ENCODE assay signal across 17 cellular contexts in the genomic region with DNA sequence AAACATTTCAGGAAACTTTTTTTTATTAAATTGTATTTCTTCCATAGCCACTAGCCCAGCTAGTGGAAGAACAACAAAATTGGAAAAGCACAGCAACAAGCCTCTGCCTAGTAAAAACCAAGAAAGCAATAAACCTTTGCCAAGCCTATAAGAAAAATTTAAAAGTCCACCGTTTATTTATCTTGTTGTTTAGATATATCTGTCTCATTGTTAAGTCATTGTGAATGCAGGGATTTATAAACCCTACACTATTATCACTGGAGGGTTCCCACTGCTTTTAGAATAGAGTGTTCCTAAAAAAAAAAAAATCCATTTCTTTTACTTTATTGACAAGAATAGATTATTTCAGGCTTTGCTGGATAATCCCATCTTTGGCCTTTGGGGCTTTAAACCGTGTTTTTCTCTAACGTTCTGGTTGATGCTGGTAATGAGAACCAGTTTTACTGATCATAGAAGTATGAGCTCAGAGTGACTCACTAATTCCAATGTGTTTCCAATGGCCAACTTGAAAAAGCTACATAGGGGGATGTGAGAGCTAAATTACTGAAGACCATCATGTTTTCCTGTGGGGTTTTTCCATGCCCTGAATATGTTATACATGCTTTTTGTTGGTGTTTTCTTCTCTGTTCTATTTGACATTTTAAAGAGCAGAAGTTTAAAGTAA.
DNase-seq lines count a peak whose midpoint lies in the region; ATAC-seq and TF ChIP-seq lines count a peak whose summit lies in the region.
"Had no signal": no experiment of that assay in that cellular context is flagged by ENCODE, and none has a peak within 500 bp of the region (broad histone marks: within the 10 kb centered on the region; RNA-seq: fewer than 3 reads in every experiment).

No MANE protein-coding gene starts in this region.

- no peaks in the 10 kb centered on the region for H3K9me3 ChIP-seq in SJSA1 (replicated peaks)
- H3K9me3 ChIP-seq in fibroblast of lung (ENCODE audit: control insufficient read depth, insufficient read depth, low read depth, low read length) = no peaks in the 10 kb centered on the region
- H3K9me3 ChIP-seq: BLaER1, gastrocnemius medialis had no signal

- TF ChIP-seq CTCF in fibroblast of lung (conservative IDR thresholded peaks at IDR 0.05 in 1 of 2, IDR thresholded peaks at IDR 0.05 in 1 of 2; ENCODE audit: low read depth in 1 of 2, low read length in 2 of 2) = no peak

- H3K79me2 ChIP-seq in fibroblast of lung (ENCODE audit: control insufficient read depth, insufficient read depth, low read length) = no peaks in the 10 kb centered on the region

- DNase-seq in EL (peak; percentile 62), SJSA1 (ENCODE audit: low read depth in 1 of 2, low spot score in 2 of 2) (peak in 1 of 2 experiments; percentile 62), fibroblast of lung (ENCODE audit: low read depth in 2 of 2) (peak; percentile 63 to 78), skeletal muscle cell (ENCODE audit: low read depth) (peak; percentile 47), hepatic stellate cell (ENCODE audit: low spot score) (no peak), HuH-7 (ENCODE audit: low spot score) (no peak)
- DNase-seq: activated CD4-positive, alpha-beta T cell treated with anti-CD3 and anti-CD28 coated beads, Interleukin-2, amount 50 U/mL, for 48 hours; cortex of kidney; DMS153; gastrocnemius medialis; KG1; NCI-H1417; right cardiac atrium; stimulated activated CD4-positive, alpha-beta T cell treated with anti-CD3 and anti-CD28 coated beads, Interleukin-4, amount 100 ng/mL, for 4 hours had no signal

- H3K9ac ChIP-seq in fibroblast of lung (ENCODE audit: insufficient read depth, low read length) = no peak overlapping the region
- H3K9ac ChIP-seq: BLaER1 had no signal

- H3K4me1 ChIP-seq in SJSA1 (replicated peaks) = peaks cover 22% of the 10 kb centered on the region
- peaks cover 3% of the 10 kb centered on the region for H3K4me1 ChIP-seq in fibroblast of lung (ENCODE audit: control insufficient read depth, extremely low read depth, insufficient read depth, low read length)
- H3K4me1 ChIP-seq: BLaER1, gastrocnemius medialis had no signal

- H3K36me3 ChIP-seq in SJSA1 (no peaks in the 10 kb centered on the region; the same call in 1 of the 2 replicates), fibroblast of lung (ENCODE audit: control insufficient read depth, insufficient read depth, low read length) (no peaks in the 10 kb centered on the region)
- H3K36me3 ChIP-seq: BLaER1, gastrocnemius medialis had no signal

- peak overlapping the region; percentile 40 for H3K4me2 ChIP-seq in fibroblast of lung (ENCODE audit: extremely low read depth, insufficient read depth, low read length)
- H3K4me2 ChIP-seq: BLaER1 had no signal

- H4K20me1 ChIP-seq in fibroblast of lung (ENCODE audit: control insufficient read depth, extremely low read depth, insufficient read depth, low read length) = no peaks in the 10 kb centered on the region
- H4K20me1 ChIP-seq: BLaER1 had no signal

- ATAC-seq in HG02973 (IDR thresholded peaks at IDR 0.05; ENCODE audit: unreplicated experiment) = no peak
- no peak for ATAC-seq in HG02798 (IDR thresholded peaks at IDR 0.05; ENCODE audit: poor library complexity, unreplicated experiment)
- ATAC-seq: gastrocnemius medialis, right cardiac atrium had no signal

- no peak overlapping the region for H2AFZ ChIP-seq in fibroblast of lung (ENCODE audit: low read length)

- H3K27me3 ChIP-seq in SJSA1 (replicated peaks) (no peaks in the 10 kb centered on the region), fibroblast of lung (ENCODE audit: control insufficient read depth, insufficient read depth, low read length) (no peaks in the 10 kb centered on the region)
- H3K27me3 ChIP-seq: BLaER1, gastrocnemius medialis had no signal

- no peak overlapping the region for H3K4me3 ChIP-seq in SJSA1
- no peak overlapping the region for H3K4me3 ChIP-seq in fibroblast of lung (replicated peaks in 1 of 4; ENCODE audit: control extremely low read depth in 1 of 4, insufficient read depth in 1 of 4, low read depth in 3 of 4, low read length in 4 of 4)
- no peak overlapping the region for H3K4me3 ChIP-seq in skeletal muscle cell (ENCODE audit: low read depth, low read length)
- H3K4me3 ChIP-seq: BLaER1, gastrocnemius medialis had no signal

- H3K27ac ChIP-seq in SJSA1 (peak overlapping the region; percentile 14; the same call in 1 of the 2 replicates), fibroblast of lung (ENCODE audit: insufficient read depth, low read length) (no peak overlapping the region)
- H3K27ac ChIP-seq: BLaER1, gastrocnemius medialis had no signal

Comparison
In these comparisons a context has a peak if more than half of its experiments do, and no peak if none do; other contexts are left out.
1. DNase-seq: peak in EL (single experiment), fibroblast of lung (2 of 2) and skeletal muscle cell (single experiment); none in hepatic stellate cell (single experiment) and HuH-7 (single experiment).